9 cellular contexts compared by ENCODE assay signal in the genomic region with DNA sequence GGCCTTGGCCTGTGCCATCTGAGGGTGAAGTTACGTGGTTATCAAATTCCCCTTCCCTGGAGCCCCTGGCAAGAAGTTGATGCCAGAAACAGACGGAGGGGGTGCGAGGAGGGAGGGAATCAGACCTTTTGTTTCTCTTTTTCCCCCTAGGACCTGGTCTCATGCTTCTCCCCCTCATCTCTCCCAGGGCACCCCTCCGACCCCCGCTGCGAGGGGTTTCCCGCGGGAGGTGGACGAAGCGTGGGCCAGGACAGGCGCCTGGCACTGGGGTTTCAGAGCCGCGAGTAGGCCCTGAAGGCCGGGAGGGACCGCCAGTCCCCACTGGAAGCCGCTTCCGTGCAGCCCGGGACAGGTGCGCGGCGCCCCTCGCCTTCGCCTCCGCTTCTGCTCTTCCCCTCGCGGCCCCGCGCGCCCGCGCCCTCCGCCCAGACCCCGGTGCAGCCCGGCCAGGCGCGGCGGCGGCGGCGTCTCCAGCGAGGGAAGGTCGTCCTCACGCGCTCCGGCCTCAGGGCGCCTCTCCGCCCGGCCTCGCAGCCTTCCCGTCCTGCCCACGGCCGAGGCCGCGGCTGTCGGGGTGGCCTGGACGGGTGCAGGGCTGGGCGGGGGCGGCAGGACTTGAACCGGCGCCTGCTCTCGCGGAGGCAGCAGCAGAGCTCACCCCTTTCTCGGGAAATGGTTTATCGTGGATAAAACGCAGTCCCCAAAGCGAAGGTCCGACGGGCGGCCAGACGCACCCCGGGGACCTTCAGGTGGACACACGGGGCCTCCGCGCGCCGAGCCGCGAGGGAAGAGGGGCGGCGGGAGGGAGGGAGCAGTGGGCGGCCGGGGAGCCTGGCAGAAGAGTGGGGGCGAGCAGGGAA. TPM values are rescaled to one million over a fixed set of nuclear protein-coding genes. Genes with fewer than 3 reads are reported as not detected.
A peak's percentile ranks its signal among the peaks of the same experiment; 100 is the strongest.
DNase-seq lines count a peak whose midpoint lies in the region; ATAC-seq and TF ChIP-seq lines count a peak whose summit lies in the region.
"Had no signal": no experiment of that assay in that cellular context is flagged by ENCODE, and none has a peak within 500 bp of the region (broad histone marks: within the 10 kb centered on the region; RNA-seq: fewer than 3 reads in every experiment).

No MANE protein-coding gene starts in this region.

- peaks cover 23% of the 10 kb centered on the region for H3K9me3 Mint-ChIP-seq in endodermal cell
- H3K9me3 Mint-ChIP-seq in CD4-positive, alpha-beta memory T cell, result peaks cover 2 to 28% (median 17%) of the 10 kb centered on the region in 8 donors

- CTCF ChIA-PET in CD4-positive, alpha-beta memory T cell (lab: Charles Lee; ENCODE audit: partially characterized antibody), result interaction anchor here (1.4 kb wide), 1 partner anchor 24 kb away, joined by 3 read pairs; no protein-coding TSS in a partner anchor

- peaks cover 10% of the 10 kb centered on the region for H3K4me1 Mint-ChIP-seq in endodermal cell
- peaks cover 4 to 10% (median 5%) of the 10 kb centered on the region in 4 donors for H3K4me1 Mint-ChIP-seq in CD4-positive, alpha-beta memory T cell

- TF ChIP-seq CTCF in endodermal cell (conservative IDR thresholded peaks at IDR 0.05) (no peak), lung (IDR thresholded peaks at IDR 0.05; ENCODE audit: control extremely low read depth, extremely low read depth) (no peak), suprapubic skin (IDR thresholded peaks at IDR 0.05) (no peak)

- intact Hi-C loops in head of caudate nucleus (cut with DNase I), result no loop called here
- intact Hi-C loops in CD4-positive, alpha-beta memory T cell (cut with micrococcal nuclease), result loop anchor here (5.0 kb wide), 1 partner anchor 754 kb away; no protein-coding TSS in a partner anchor

- ATAC-seq in lung (ENCODE audit: insufficient read depth, low FRiP score) (peak; percentile 34), GM19452 (IDR thresholded peaks at IDR 0.05; ENCODE audit: unreplicated experiment) (no peak)

- H3K27me3 Mint-ChIP-seq in endodermal cell (ENCODE audit: insufficient read depth), result peaks cover 46% of the 10 kb centered on the region
- H3K27me3 Mint-ChIP-seq in CD4-positive, alpha-beta memory T cell, result peaks cover 28 to 38% of the 10 kb centered on the region in 2 donors

- peaks cover 28% of the 10 kb centered on the region for H3K27me3 ChIP-seq in endodermal cell (ENCODE audit: control insufficient read depth, insufficient read depth, low read length, poor library complexity, severe bottlenecking)
- peaks cover 7% of the 10 kb centered on the region for H3K27me3 ChIP-seq in lung (ENCODE audit: control insufficient read depth, insufficient read depth)
- peaks cover 9% of the 10 kb centered on the region for H3K27me3 ChIP-seq in suprapubic skin
- H3K27me3 ChIP-seq in CD4-positive, alpha-beta memory T cell (ENCODE audit: insufficient read depth, low read length), result no peaks in the 10 kb centered on the region

- POLR2A ChIA-PET in CD4-positive, alpha-beta memory T cell (lab: Charles Lee; ENCODE audit: partially characterized antibody), result no interaction called here

- H3K4me3 ChIP-seq in endodermal cell (ENCODE audit: low read length) (no peak overlapping the region), lung (peak overlapping the region; percentile 1), suprapubic skin (peak overlapping the region; percentile 61)
- H3K4me3 ChIP-seq in CD4-positive, alpha-beta memory T cell (ENCODE audit: low read length in 2 of 2), result no peak overlapping the region
- H3K4me3 ChIP-seq: cardiac muscle cell had no signal

- no peak for TF ChIP-seq EP300 in suprapubic skin (IDR thresholded peaks at IDR 0.05)

- no peak overlapping the region for H3K27ac ChIP-seq in endodermal cell (ENCODE audit: low read depth, low read length)
- no peak overlapping the region for H3K27ac ChIP-seq in lung (ENCODE audit: low read depth in 1 of 2, low read length in 1 of 2)
- H3K27ac ChIP-seq in suprapubic skin, result peak overlapping the region; percentile 51
- H3K27ac ChIP-seq in CD4-positive, alpha-beta memory T cell (ENCODE audit: low read depth, low read length), result no peak overlapping the region
- H3K27ac ChIP-seq: cardiac muscle cell had no signal

- peaks cover 7% of the 10 kb centered on the region for H3K9me3 ChIP-seq in endodermal cell (ENCODE audit: control insufficient read depth, low read length)
- H3K9me3 ChIP-seq in lung (ENCODE audit: control insufficient read depth in 2 of 2, insufficient read depth in 1 of 2, low read length in 1 of 2), result peaks cover 2 to 4% of the 10 kb centered on the region in 2 donors
- peaks cover 6% of the 10 kb centered on the region for H3K9me3 ChIP-seq in suprapubic skin
- H3K9me3 ChIP-seq in CD4-positive, alpha-beta memory T cell (ENCODE audit: control insufficient read depth in 1 of 2, low read length in 2 of 2), result no peaks in the 10 kb centered on the region

- H3K36me3 ChIP-seq in endodermal cell (ENCODE audit: control insufficient read depth, insufficient read depth, low read length) (no peaks in the 10 kb centered on the region), lung (ENCODE audit: control insufficient read depth in 2 of 2, insufficient read depth in 2 of 2, low read length in 2 of 2) (no peaks in the 10 kb centered on the region), suprapubic skin (no peaks in the 10 kb centered on the region)
- no peaks in the 10 kb centered on the region for H3K36me3 ChIP-seq in CD4-positive, alpha-beta memory T cell (ENCODE audit: insufficient read depth, low read length)
- H3K36me3 ChIP-seq: cardiac muscle cell had no signal

- no peak overlapping the region for H3K9ac ChIP-seq in endodermal cell (ENCODE audit: extremely low read depth, low read length, poor library complexity, severe bottlenecking)

- H3K4me1 ChIP-seq in endodermal cell (ENCODE audit: control insufficient read depth, insufficient read depth, low read length) (no peaks in the 10 kb centered on the region), lung (ENCODE audit: control insufficient read depth in 2 of 2, insufficient read depth in 2 of 2, low read length in 2 of 2) (peaks cover 0 to 2% of the 10 kb centered on the region in 2 donors), suprapubic skin (peaks cover 14% of the 10 kb centered on the region)
- H3K4me1 ChIP-seq in CD4-positive, alpha-beta memory T cell (ENCODE audit: insufficient read depth, low read length), result no peaks in the 10 kb centered on the region

- TF ChIP-seq POLR2A in suprapubic skin (IDR thresholded peaks at IDR 0.05), result no peak

- H3K27ac Mint-ChIP-seq in endodermal cell, result no peak overlapping the region
- H3K27ac Mint-ChIP-seq in CD4-positive, alpha-beta memory T cell, result no peak overlapping the region

- H3K4me3 Mint-ChIP-seq in endodermal cell, result peak overlapping the region; percentile 59
- H3K4me3 Mint-ChIP-seq in CD4-positive, alpha-beta memory T cell, result peak overlapping the region in 4 of 8 donors; percentile 21 to 79 (median 64)

- DNase-seq in NCI-H1417 (lab: John Stamatoyannopoulos, UW) (peak in 2 of 3 experiments; percentile 67 to 83), NCI-H1417 treated with DMSO at 0.1 percent for 48 hours (lab: John Stamatoyannopoulos, UW) (no peak), endodermal cell (peak; percentile 66), lung (ENCODE audit: low spot score) (no peak), suprapubic skin (ENCODE audit: low spot score in 2 of 2) (no peak), head of caudate nucleus (no peak)
- no peak for DNase-seq in CD4-positive, alpha-beta memory T cell

- H3K36me3 Mint-ChIP-seq in endodermal cell (ENCODE audit: low read depth), result no peaks in the 10 kb centered on the region
- no peaks in the 10 kb centered on the region for H3K36me3 Mint-ChIP-seq in CD4-positive, alpha-beta memory T cell

- 11 to 17% methylated on average over 19 to 72 of the region's 83 CpGs for WGBS in endodermal cell (ENCODE audit: insufficient coverage in 1 of 2, insufficient read length in 1 of 2), 2 experiments
- WGBS in lung, 2 donors, result 2 to 3% methylated on average over 52 to 82 of the region's 83 CpGs
- WGBS in suprapubic skin, result 5% methylated on average over 21 of the region's 83 CpGs

RNA-seq across cellular contexts. Expression of a gene that starts 31.5 kb away (rescaled TPM):
- 1 to 10 TPM in 1 of 2 donors, under 1 TPM in 1; 0.82 to 2.3 TPM for total RNA-seq in endodermal cell
- polyA plus RNA-seq in endodermal cell (2013, experiment 1 of 2), result 0.71 TPM
- 0.37 TPM for polyA plus RNA-seq in endodermal cell (2013, experiment 2 of 2)
- 1 to 10 TPM; 2.7 to 6.6 TPM for total RNA-seq in lung
- 1 to 10 TPM in 1 of 2 donors, under 1 TPM in 1; 0.47 to 1.6 TPM for polyA plus RNA-seq in lung
- total RNA-seq in suprapubic skin, result 10 to 100 TPM in 1 of 4 donors, 1 to 10 TPM in 3; 4.2 to 12.3 (median 6.3) TPM
- 1 to 10 TPM; 4.7 to 6.2 TPM for total RNA-seq in CD4-positive, alpha-beta memory T cell
- 1 to 10 TPM; 2.1 to 4.8 TPM for polyA plus RNA-seq in CD4-positive, alpha-beta memory T cell

Comparison
In these comparisons a context has a peak if more than half of its experiments do, and no peak if none do; other contexts are left out.
1. DNase-seq: peak in NCI-H1417 (2 of 3) and endodermal cell (single experiment); none in NCI-H1417 treated with DMSO at 0.1 percent for 48 hours (single experiment), lung (single experiment), suprapubic skin (0 of 2), head of caudate nucleus (0 of 42) and CD4-positive, alpha-beta memory T cell (0 of 5).
2. H3K4me3 ChIP-seq: peak in lung (single experiment) and suprapubic skin (single experiment); none in endodermal cell (single experiment) and CD4-positive, alpha-beta memory T cell (0 of 2).